1 cellular context compared by ENCODE assay signal in genomic region chr13:62119739-62120700, GRCh38.
TF ChIP-seq lines count a peak whose summit lies in the region.

No MANE protein-coding gene starts in this region.

TF ChIP-seq in GM23338, 12 proteins besides CTCF, POLR2A, EP300 and RAD21 (continued from another document):
- TF ChIP-seq ZNF462 (CRISPR knock-in tag; IDR thresholded peaks at IDR 0.05) (no peak), CREB1 (CRISPR knock-in tag; IDR thresholded peaks at IDR 0.05; ENCODE audit: low read depth) (no peak), EZH2phosphoT487 (IDR thresholded peaks at IDR 0.05; ENCODE audit: unreplicated experiment) (no peak)
